ENCODE assay signal across 1 cellular context in genomic region chr5:173035904-173036707, GRCh38.
TF ChIP-seq lines count a peak whose summit lies in the region.

No MANE protein-coding gene starts in this region.

TF ChIP-seq in GM12878, 131 proteins besides CTCF, POLR2A, EP300 and RAD21 (continued from another document and continues in another):
- TF ChIP-seq, protein P1, sequence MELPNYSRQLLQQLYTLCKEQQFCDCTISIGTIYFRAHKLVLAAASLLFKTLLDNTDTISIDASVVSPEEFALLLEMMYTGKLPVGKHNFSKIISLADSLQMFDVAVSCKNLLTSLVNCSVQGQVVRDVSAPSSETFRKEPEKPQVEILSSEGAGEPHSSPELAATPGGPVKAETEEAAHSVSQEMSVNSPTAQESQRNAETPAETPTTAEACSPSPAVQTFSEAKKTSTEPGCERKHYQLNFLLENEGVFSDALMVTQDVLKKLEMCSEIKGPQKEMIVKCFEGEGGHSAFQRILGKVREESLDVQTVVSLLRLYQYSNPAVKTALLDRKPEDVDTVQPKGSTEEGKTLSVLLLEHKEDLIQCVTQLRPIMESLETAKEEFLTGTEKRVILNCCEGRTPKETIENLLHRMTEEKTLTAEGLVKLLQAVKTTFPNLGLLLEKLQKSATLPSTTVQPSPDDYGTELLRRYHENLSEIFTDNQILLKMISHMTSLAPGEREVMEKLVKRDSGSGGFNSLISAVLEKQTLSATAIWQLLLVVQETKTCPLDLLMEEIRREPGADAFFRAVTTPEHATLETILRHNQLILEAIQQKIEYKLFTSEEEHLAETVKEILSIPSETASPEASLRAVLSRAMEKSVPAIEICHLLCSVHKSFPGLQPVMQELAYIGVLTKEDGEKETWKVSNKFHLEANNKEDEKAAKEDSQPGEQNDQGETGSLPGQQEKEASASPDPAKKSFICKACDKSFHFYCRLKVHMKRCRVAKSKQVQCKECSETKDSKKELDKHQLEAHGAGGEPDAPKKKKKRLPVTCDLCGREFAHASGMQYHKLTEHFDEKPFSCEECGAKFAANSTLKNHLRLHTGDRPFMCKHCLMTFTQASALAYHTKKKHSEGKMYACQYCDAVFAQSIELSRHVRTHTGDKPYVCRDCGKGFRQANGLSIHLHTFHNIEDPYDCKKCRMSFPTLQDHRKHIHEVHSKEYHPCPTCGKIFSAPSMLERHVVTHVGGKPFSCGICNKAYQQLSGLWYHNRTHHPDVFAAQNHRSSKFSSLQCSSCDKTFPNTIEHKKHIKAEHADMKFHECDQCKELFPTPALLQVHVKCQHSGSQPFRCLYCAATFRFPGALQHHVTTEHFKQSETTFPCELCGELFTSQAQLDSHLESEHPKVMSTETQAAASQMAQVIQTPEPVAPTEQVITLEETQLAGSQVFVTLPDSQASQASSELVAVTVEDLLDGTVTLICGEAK (IDR thresholded peaks at IDR 0.05; ENCODE audit: borderline replicate concordance) = no peak
- TF ChIP-seq IKZF1 (conservative IDR thresholded peaks at IDR 0.05) (peak; percentile 96), DPF2 (IDR thresholded peaks at IDR 0.05) (peak; percentile 77), BCL11A (IDR thresholded peaks at IDR 0.05; ENCODE audit: low read depth, low read length) (peak; percentile 12; the same call in 1 of the 2 replicates), NFYA (IDR thresholded peaks at IDR 0.05; ENCODE audit: borderline replicate concordance, low read depth, low read length) (no peak), POU2F2 (IDR thresholded peaks at IDR 0.05; ENCODE audit: borderline replicate concordance, low read depth, low read length) (no peak), ZNF622 (IDR thresholded peaks at IDR 0.05) (no peak), SRF (IDR thresholded peaks at IDR 0.05; ENCODE audit: low read depth in 2 of 2, low read length in 2 of 2) (no peak), FOS (IDR thresholded peaks at IDR 0.05; ENCODE audit: borderline replicate concordance, extremely low read depth, insufficient read length) (no peak), RFX5 (IDR thresholded peaks at IDR 0.05; ENCODE audit: low read depth, low read length) (no peak), TAF1 (IDR thresholded peaks at IDR 0.05; ENCODE audit: borderline replicate concordance, low read depth, low read length) (no peak), MXI1 (IDR thresholded peaks at IDR 0.05; ENCODE audit: low read depth, low read length) (peak; percentile 55; the same call in 1 of the 2 replicates), BMI1 (IDR thresholded peaks at IDR 0.05; ENCODE audit: borderline replicate concordance) (no peak; the same call in 1 of the 2 replicates), EGR1 (IDR thresholded peaks at IDR 0.05; ENCODE audit: borderline replicate concordance in 1 of 2, low read depth in 2 of 2, low read length in 2 of 2) (0 out of 3 replicates have a peak, but pooled peaks of 1 of the 2 experiments have one; percentile 36), EED (IDR thresholded peaks at IDR 0.05; ENCODE audit: low read depth) (peak; percentile 72), TCF12 (IDR thresholded peaks at IDR 0.05; ENCODE audit: low read depth, low read length) (peak; percentile 61; the same call in 1 of the 2 replicates), NFXL1 (IDR thresholded peaks at IDR 0.05; ENCODE audit: borderline replicate concordance) (no peak), ZZZ3 (IDR thresholded peaks at IDR 0.05; ENCODE audit: control insufficient read depth, insufficient read length, low read depth) (no peak), CHD1 (IDR thresholded peaks at IDR 0.05; ENCODE audit: low read depth, low read length) (no peak), FOXM1 (IDR thresholded peaks at IDR 0.05; ENCODE audit: low read depth, low read length) (peak; percentile 29; the same call in 1 of the 2 replicates), SUPT20H (IDR thresholded peaks at IDR 0.05; ENCODE audit: borderline replicate concordance, control insufficient read depth, low read depth, low read length) (no peak), JUNB (IDR thresholded peaks at IDR 0.05) (no peak; the same call in 1 of the 2 replicates), IKZF2 (IDR thresholded peaks at IDR 0.05) (peak; percentile 96 to 98), RCOR1 (conservative IDR thresholded peaks at IDR 0.05; ENCODE audit: low read depth, low read length) (no peak), ATF2 (IDR thresholded peaks at IDR 0.05; ENCODE audit: low read length) (peak; percentile 45; the same call in 1 of the 2 replicates), SREBF1 (IDR thresholded peaks at IDR 0.05; ENCODE audit: low read length) (no peak), PRDM15 (CRISPR knock-in tag; IDR thresholded peaks at IDR 0.05) (no peak), TBL1XR1 (IDR thresholded peaks at IDR 0.05; ENCODE audit: low read depth, low read length) (no peak; the same call in 1 of the 2 replicates), ASH2L (IDR thresholded peaks at IDR 0.05; ENCODE audit: borderline replicate concordance, low read depth) (no peak), YY1 (IDR thresholded peaks at IDR 0.05; ENCODE audit: low read depth, low read length) (0 out of 2 replicates have a peak, but pooled peaks have one; percentile 31)
- TF ChIP-seq, protein P2, sequence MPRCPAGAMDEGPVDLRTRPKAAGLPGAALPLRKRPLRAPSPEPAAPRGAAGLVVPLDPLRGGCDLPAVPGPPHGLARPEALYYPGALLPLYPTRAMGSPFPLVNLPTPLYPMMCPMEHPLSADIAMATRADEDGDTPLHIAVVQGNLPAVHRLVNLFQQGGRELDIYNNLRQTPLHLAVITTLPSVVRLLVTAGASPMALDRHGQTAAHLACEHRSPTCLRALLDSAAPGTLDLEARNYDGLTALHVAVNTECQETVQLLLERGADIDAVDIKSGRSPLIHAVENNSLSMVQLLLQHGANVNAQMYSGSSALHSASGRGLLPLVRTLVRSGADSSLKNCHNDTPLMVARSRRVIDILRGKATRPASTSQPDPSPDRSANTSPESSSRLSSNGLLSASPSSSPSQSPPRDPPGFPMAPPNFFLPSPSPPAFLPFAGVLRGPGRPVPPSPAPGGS (IDR thresholded peaks at IDR 0.05; ENCODE audit: borderline replicate concordance, insufficient read depth, low read depth, low read length, poor library complexity, severe bottlenecking) = peak; percentile 11
- TF ChIP-seq, protein P3, sequence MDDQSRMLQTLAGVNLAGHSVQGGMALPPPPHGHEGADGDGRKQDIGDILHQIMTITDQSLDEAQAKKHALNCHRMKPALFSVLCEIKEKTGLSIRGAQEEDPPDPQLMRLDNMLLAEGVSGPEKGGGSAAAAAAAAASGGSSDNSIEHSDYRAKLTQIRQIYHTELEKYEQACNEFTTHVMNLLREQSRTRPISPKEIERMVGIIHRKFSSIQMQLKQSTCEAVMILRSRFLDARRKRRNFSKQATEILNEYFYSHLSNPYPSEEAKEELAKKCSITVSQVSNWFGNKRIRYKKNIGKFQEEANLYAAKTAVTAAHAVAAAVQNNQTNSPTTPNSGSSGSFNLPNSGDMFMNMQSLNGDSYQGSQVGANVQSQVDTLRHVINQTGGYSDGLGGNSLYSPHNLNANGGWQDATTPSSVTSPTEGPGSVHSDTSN (IDR thresholded peaks at IDR 0.05; ENCODE audit: insufficient replicate concordance, low read depth, low read length) = no peak
- TF ChIP-seq, protein P4, sequence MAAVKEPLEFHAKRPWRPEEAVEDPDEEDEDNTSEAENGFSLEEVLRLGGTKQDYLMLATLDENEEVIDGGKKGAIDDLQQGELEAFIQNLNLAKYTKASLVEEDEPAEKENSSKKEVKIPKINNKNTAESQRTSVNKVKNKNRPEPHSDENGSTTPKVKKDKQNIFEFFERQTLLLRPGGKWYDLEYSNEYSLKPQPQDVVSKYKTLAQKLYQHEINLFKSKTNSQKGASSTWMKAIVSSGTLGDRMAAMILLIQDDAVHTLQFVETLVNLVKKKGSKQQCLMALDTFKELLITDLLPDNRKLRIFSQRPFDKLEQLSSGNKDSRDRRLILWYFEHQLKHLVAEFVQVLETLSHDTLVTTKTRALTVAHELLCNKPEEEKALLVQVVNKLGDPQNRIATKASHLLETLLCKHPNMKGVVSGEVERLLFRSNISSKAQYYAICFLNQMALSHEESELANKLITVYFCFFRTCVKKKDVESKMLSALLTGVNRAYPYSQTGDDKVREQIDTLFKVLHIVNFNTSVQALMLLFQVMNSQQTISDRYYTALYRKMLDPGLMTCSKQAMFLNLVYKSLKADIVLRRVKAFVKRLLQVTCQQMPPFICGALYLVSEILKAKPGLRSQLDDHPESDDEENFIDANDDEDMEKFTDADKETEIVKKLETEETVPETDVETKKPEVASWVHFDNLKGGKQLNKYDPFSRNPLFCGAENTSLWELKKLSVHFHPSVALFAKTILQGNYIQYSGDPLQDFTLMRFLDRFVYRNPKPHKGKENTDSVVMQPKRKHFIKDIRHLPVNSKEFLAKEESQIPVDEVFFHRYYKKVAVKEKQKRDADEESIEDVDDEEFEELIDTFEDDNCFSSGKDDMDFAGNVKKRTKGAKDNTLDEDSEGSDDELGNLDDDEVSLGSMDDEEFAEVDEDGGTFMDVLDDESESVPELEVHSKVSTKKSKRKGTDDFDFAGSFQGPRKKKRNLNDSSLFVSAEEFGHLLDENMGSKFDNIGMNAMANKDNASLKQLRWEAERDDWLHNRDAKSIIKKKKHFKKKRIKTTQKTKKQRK (IDR thresholded peaks at IDR 0.05; ENCODE audit: low read depth, low read length) = no peak
- TF ChIP-seq, protein P5, sequence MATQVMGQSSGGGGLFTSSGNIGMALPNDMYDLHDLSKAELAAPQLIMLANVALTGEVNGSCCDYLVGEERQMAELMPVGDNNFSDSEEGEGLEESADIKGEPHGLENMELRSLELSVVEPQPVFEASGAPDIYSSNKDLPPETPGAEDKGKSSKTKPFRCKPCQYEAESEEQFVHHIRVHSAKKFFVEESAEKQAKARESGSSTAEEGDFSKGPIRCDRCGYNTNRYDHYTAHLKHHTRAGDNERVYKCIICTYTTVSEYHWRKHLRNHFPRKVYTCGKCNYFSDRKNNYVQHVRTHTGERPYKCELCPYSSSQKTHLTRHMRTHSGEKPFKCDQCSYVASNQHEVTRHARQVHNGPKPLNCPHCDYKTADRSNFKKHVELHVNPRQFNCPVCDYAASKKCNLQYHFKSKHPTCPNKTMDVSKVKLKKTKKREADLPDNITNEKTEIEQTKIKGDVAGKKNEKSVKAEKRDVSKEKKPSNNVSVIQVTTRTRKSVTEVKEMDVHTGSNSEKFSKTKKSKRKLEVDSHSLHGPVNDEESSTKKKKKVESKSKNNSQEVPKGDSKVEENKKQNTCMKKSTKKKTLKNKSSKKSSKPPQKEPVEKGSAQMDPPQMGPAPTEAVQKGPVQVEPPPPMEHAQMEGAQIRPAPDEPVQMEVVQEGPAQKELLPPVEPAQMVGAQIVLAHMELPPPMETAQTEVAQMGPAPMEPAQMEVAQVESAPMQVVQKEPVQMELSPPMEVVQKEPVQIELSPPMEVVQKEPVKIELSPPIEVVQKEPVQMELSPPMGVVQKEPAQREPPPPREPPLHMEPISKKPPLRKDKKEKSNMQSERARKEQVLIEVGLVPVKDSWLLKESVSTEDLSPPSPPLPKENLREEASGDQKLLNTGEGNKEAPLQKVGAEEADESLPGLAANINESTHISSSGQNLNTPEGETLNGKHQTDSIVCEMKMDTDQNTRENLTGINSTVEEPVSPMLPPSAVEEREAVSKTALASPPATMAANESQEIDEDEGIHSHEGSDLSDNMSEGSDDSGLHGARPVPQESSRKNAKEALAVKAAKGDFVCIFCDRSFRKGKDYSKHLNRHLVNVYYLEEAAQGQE (IDR thresholded peaks at IDR 0.05; ENCODE audit: low read depth, low read length) = no peak
- TF ChIP-seq, protein P6, sequence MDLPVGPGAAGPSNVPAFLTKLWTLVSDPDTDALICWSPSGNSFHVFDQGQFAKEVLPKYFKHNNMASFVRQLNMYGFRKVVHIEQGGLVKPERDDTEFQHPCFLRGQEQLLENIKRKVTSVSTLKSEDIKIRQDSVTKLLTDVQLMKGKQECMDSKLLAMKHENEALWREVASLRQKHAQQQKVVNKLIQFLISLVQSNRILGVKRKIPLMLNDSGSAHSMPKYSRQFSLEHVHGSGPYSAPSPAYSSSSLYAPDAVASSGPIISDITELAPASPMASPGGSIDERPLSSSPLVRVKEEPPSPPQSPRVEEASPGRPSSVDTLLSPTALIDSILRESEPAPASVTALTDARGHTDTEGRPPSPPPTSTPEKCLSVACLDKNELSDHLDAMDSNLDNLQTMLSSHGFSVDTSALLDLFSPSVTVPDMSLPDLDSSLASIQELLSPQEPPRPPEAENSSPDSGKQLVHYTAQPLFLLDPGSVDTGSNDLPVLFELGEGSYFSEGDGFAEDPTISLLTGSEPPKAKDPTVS (IDR thresholded peaks at IDR 0.05; ENCODE audit: low read depth, low read length) = no peak
- TF ChIP-seq, protein P7, sequence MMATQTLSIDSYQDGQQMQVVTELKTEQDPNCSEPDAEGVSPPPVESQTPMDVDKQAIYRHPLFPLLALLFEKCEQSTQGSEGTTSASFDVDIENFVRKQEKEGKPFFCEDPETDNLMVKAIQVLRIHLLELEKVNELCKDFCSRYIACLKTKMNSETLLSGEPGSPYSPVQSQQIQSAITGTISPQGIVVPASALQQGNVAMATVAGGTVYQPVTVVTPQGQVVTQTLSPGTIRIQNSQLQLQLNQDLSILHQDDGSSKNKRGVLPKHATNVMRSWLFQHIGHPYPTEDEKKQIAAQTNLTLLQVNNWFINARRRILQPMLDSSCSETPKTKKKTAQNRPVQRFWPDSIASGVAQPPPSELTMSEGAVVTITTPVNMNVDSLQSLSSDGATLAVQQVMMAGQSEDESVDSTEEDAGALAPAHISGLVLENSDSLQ (IDR thresholded peaks at IDR 0.05) = 0 out of 2 replicates have a peak, but pooled peaks have one; percentile 20
